In genomic region chr2:38077431-38077769, GRCh38 we compare ENCODE assay signal across 1 cellular context.
TF ChIP-seq lines count a peak whose summit lies in the region.

No MANE protein-coding gene starts in this region.

TF ChIP-seq in HepG2, 621 proteins besides CTCF, POLR2A, EP300 and RAD21 (continued from another document and continues in another):
- TF ChIP-seq REPIN1 (CRISPR knock-in tag; IDR thresholded peaks at IDR 0.05; ENCODE audit: borderline replicate concordance, low read depth) (0 out of 2 replicates have a peak, but pooled peaks have one; percentile 14), PHF21A (CRISPR knock-in tag; IDR thresholded peaks at IDR 0.05) (no peak), ZBTB8A (CRISPR knock-in tag; IDR thresholded peaks at IDR 0.05; ENCODE audit: borderline replicate concordance, low read depth) (no peak), NFATC3 (CRISPR knock-in tag; IDR thresholded peaks at IDR 0.05) (no peak), ZBTB25 (CRISPR knock-in tag; IDR thresholded peaks at IDR 0.05) (no peak), HMG20B (CRISPR knock-in tag; conservative IDR thresholded peaks at IDR 0.05) (no peak), TOPORS (CRISPR knock-in tag; IDR thresholded peaks at IDR 0.05) (no peak), GPBP1L1 (CRISPR knock-in tag; IDR thresholded peaks at IDR 0.05) (no peak), ZNF639 (CRISPR knock-in tag; conservative IDR thresholded peaks at IDR 0.05) (no peak), NR1H2 (CRISPR knock-in tag; IDR thresholded peaks at IDR 0.05; ENCODE audit: borderline replicate concordance, low read depth) (no peak), ZKSCAN1 (IDR thresholded peaks at IDR 0.05; ENCODE audit: low read length) (no peak), SPEN (CRISPR knock-in tag; IDR thresholded peaks at IDR 0.05; ENCODE audit: low read depth) (no peak), ZNF816 (CRISPR knock-in tag; IDR thresholded peaks at IDR 0.05; ENCODE audit: borderline replicate concordance) (no peak), TEAD2 (CRISPR knock-in tag; IDR thresholded peaks at IDR 0.05) (no peak), AHR (CRISPR knock-in tag; IDR thresholded peaks at IDR 0.05) (no peak), TBP (CRISPR knock-in tag; IDR thresholded peaks at IDR 0.05) (no peak), ZNF207 (IDR thresholded peaks at IDR 0.05; ENCODE audit: borderline replicate concordance) (no peak), KIAA2018 (CRISPR knock-in tag; IDR thresholded peaks at IDR 0.05; ENCODE audit: borderline replicate concordance) (no peak), ZNF569 (CRISPR knock-in tag; IDR thresholded peaks at IDR 0.05; ENCODE audit: borderline replicate concordance) (no peak), ZNF224 (CRISPR knock-in tag; IDR thresholded peaks at IDR 0.05) (no peak), ZNF749 (CRISPR knock-in tag; IDR thresholded peaks at IDR 0.05; ENCODE audit: borderline replicate concordance) (no peak), ZNF768 (CRISPR knock-in tag; IDR thresholded peaks at IDR 0.05) (peak; percentile 88), ZNF674 (CRISPR knock-in tag; IDR thresholded peaks at IDR 0.05; ENCODE audit: low read depth) (no peak), SSRP1 (CRISPR knock-in tag; IDR thresholded peaks at IDR 0.05) (no peak), ZNF451 (CRISPR knock-in tag; IDR thresholded peaks at IDR 0.05) (no peak), SOX13 (IDR thresholded peaks at IDR 0.05) (no peak), SOX13 (CRISPR knock-in tag; conservative IDR thresholded peaks at IDR 0.05 in 1 of 2, IDR thresholded peaks at IDR 0.05 in 1 of 2) (0 out of 4 replicates have a peak, but pooled peaks of 1 of the 2 experiments have one; percentile 13), MED1 (CRISPR knock-in tag; IDR thresholded peaks at IDR 0.05) (no peak), TERF1 (CRISPR knock-in tag; IDR thresholded peaks at IDR 0.05) (no peak), ZSCAN29 (CRISPR knock-in tag; conservative IDR thresholded peaks at IDR 0.05) (no peak), RORA (CRISPR knock-in tag; IDR thresholded peaks at IDR 0.05) (no peak), FOSL2 (CRISPR knock-in tag; IDR thresholded peaks at IDR 0.05) (no peak), REST (IDR thresholded peaks at IDR 0.05; ENCODE audit: borderline replicate concordance in 1 of 2, low read depth in 1 of 2, low read length in 2 of 2) (no peak), ZNF574 (CRISPR knock-in tag; IDR thresholded peaks at IDR 0.05) (no peak), DMAP1 (CRISPR knock-in tag; IDR thresholded peaks at IDR 0.05) (no peak), SRY (CRISPR knock-in tag; IDR thresholded peaks at IDR 0.05) (no peak), RFXANK (CRISPR knock-in tag; IDR thresholded peaks at IDR 0.05) (no peak), PHF20 (CRISPR knock-in tag; IDR thresholded peaks at IDR 0.05) (no peak), KLF9 (CRISPR knock-in tag; IDR thresholded peaks at IDR 0.05; ENCODE audit: low read depth) (no peak), FLYWCH1 (CRISPR knock-in tag; IDR thresholded peaks at IDR 0.05) (no peak), POGZ (CRISPR knock-in tag; IDR thresholded peaks at IDR 0.05) (0 out of 2 replicates have a peak, but pooled peaks have one; percentile 15), CENPX (CRISPR knock-in tag; IDR thresholded peaks at IDR 0.05) (no peak), SP4 (CRISPR knock-in tag; IDR thresholded peaks at IDR 0.05) (no peak), GRHL1 (CRISPR knock-in tag; conservative IDR thresholded peaks at IDR 0.05) (no peak)
